In genomic region chr16:31445931-31446330, GRCh38 we compare ENCODE assay signal across 14 cellular contexts. TPM values are rescaled to one million over a fixed set of nuclear protein-coding genes. Genes with fewer than 3 reads are reported as not detected.
"Had no signal": no experiment of that assay in that cellular context is flagged by ENCODE, and none has a peak within 500 bp of the region (broad histone marks: within the 10 kb centered on the region; RNA-seq: fewer than 3 reads in every experiment).

No MANE protein-coding gene starts in this region.

RNA-seq across cellular contexts. Expression of gene COX6A2, which starts 17.8 kb away (rescaled TPM):
- total RNA-seq: naive thymus-derived CD4-positive, alpha-beta T cell; natural killer cell; neural crest cell; omental fat pad; osteocyte; pulmonary artery endothelial cell; sciatic nerve; suprapubic skin; transverse colon; upper lobe of right lung; urinary bladder; uterus had no signal
- polyA plus RNA-seq: naive thymus-derived CD4-positive, alpha-beta T cell; urinary bladder had no signal

RNA-seq across cellular contexts. Expression of gene SLC5A2, which starts 37.0 kb away (rescaled TPM):
- total RNA-seq: neural crest cell, omental fat pad, osteocyte, pulmonary artery endothelial cell, right atrium auricular region, sciatic nerve, skeletal muscle tissue, transverse colon had no signal
